8 cellular contexts compared by ENCODE assay signal in genomic region chr14:50335989-50336391, GRCh38. TPM values are rescaled to one million over a fixed set of nuclear protein-coding genes. Genes with fewer than 3 reads are reported as not detected.
DNase-seq lines count a peak whose midpoint lies in the region; ATAC-seq, FAIRE-seq and TF ChIP-seq lines count a peak whose summit lies in the region.

No MANE protein-coding gene starts in this region.

- peak overlapping the region; percentile 96 for H3K27ac Mint-ChIP-seq in astrocyte (ENCODE audit: unreplicated experiment)

- H4K20me1 ChIP-seq in BLaER1: no peaks in the 10 kb centered on the region
- no peaks in the 10 kb centered on the region for H4K20me1 ChIP-seq in astrocyte (ENCODE audit: insufficient read depth, low read length)

- H3K27me3 Mint-ChIP-seq in astrocyte (ENCODE audit: low read depth, unreplicated experiment): no peaks in the 10 kb centered on the region

- no peak overlapping the region for H3K4me3 ChIP-seq in BLaER1
- no peak overlapping the region for H3K4me3 ChIP-seq in astrocyte (ENCODE audit: insufficient read depth, low read depth, low read length)

- peaks cover 3% of the 10 kb centered on the region for H3K36me3 Mint-ChIP-seq in astrocyte (ENCODE audit: low read depth, unreplicated experiment)

- no peak for TF ChIP-seq CTCF in astrocyte (IDR thresholded peaks at IDR 0.05; ENCODE audit: insufficient read depth, low read depth, low read length)

- TF ChIP-seq POLR2A in GM18505 (IDR thresholded peaks at IDR 0.05; ENCODE audit: borderline replicate concordance, extremely low read depth, insufficient read depth, insufficient read length): no peak

- H3K4me3 Mint-ChIP-seq in astrocyte (ENCODE audit: unreplicated experiment): peak overlapping the region; percentile 16

- H3K27me3 ChIP-seq in BLaER1: no peaks in the 10 kb centered on the region
- no peaks in the 10 kb centered on the region for H3K27me3 ChIP-seq in astrocyte (ENCODE audit: insufficient read depth, low read length)
- no peaks in the 10 kb centered on the region for H3K27me3 ChIP-seq in layer of hippocampus (ENCODE audit: control insufficient read depth, insufficient read depth, low read length)

- no peaks in the 10 kb centered on the region for H3K9me3 Mint-ChIP-seq in astrocyte (ENCODE audit: unreplicated experiment)

- H3K4me1 Mint-ChIP-seq in astrocyte (ENCODE audit: low read depth, unreplicated experiment): peaks cover 23% of the 10 kb centered on the region

- H3K4me1 ChIP-seq in BLaER1: peaks cover 20% of the 10 kb centered on the region
- peaks cover 28% of the 10 kb centered on the region for H3K4me1 ChIP-seq in astrocyte (ENCODE audit: insufficient read depth, low read length)

- H3K27ac ChIP-seq in BLaER1 (peak overlapping the region; percentile 45), astrocyte (ENCODE audit: low read depth, low read length) (peak overlapping the region; percentile 48), layer of hippocampus (ENCODE audit: low read depth, low read length) (peak overlapping the region; percentile 80), substantia nigra (ENCODE audit: low read depth, low read length, poor library complexity, severe bottlenecking) (peak overlapping the region; percentile 82)

- no peaks in the 10 kb centered on the region for H3K79me2 ChIP-seq in astrocyte (ENCODE audit: insufficient read depth, low read length)

- H3K9me3 ChIP-seq in BLaER1: no peaks in the 10 kb centered on the region
- H3K9me3 ChIP-seq in astrocyte (ENCODE audit: insufficient read depth, low read depth, low read length): no peaks in the 10 kb centered on the region

- ATAC-seq in HG02678 (IDR thresholded peaks at IDR 0.05; ENCODE audit: unreplicated experiment): peak; percentile 73
- ATAC-seq in HG03025 (IDR thresholded peaks at IDR 0.05; ENCODE audit: low FRiP score, unreplicated experiment): no peak
- no peak for ATAC-seq in GM18505 (IDR thresholded peaks at IDR 0.05; ENCODE audit: unreplicated experiment)

- H3K36me3 ChIP-seq in BLaER1 (peaks cover 6% of the 10 kb centered on the region), astrocyte (ENCODE audit: insufficient read depth, low read length) (no peaks in the 10 kb centered on the region)

- DNase-seq in astrocyte (ENCODE audit: low read depth) (peak; percentile 23), substantia nigra (lab: John Stamatoyannopoulos, UW) (peak in 37 of 49 donors; percentile 2 to 68 (median 30))
- DNase-seq in NK-92 treated with Interleukin-12 subunit alpha and Interleukin-12 subunit beta, amount 100 ng/mL, for 24 hours (lab: John Stamatoyannopoulos, UW): no peak

- peak overlapping the region; percentile 60 for H3K4me2 ChIP-seq in BLaER1
- H3K4me2 ChIP-seq in astrocyte (ENCODE audit: low read length): peak overlapping the region; percentile 54

- peak overlapping the region; percentile 14 for H2AFZ ChIP-seq in astrocyte (ENCODE audit: low read depth, low read length)

- no peak for FAIRE-seq in astrocyte (lab: Jason Lieb, UNC)

- H3K9ac ChIP-seq in BLaER1 (no peak overlapping the region), astrocyte (ENCODE audit: low read length) (peak overlapping the region; percentile 20)

RNA-seq across cellular contexts. Expression of gene DMAC2L, which starts 23.9 kb away (rescaled TPM):
- 10.9 and 11.6 TPM in 2 replicates for total RNA-seq in astrocyte

RNA-seq across cellular contexts. Expression of gene L2HGDH, which starts 24.0 kb away (rescaled TPM):
- total RNA-seq in astrocyte: 5.2 and 6.0 TPM in 2 replicates
